2 cellular contexts compared by ENCODE assay signal in genomic region chr7:106217089-106217542, GRCh38.
TF ChIP-seq lines count a peak whose summit lies in the region.

No MANE protein-coding gene starts in this region.

TF ChIP-seq in liver, 16 proteins besides CTCF, POLR2A, EP300 and RAD21 (continued from another document):
- TF ChIP-seq, protein P1, sequence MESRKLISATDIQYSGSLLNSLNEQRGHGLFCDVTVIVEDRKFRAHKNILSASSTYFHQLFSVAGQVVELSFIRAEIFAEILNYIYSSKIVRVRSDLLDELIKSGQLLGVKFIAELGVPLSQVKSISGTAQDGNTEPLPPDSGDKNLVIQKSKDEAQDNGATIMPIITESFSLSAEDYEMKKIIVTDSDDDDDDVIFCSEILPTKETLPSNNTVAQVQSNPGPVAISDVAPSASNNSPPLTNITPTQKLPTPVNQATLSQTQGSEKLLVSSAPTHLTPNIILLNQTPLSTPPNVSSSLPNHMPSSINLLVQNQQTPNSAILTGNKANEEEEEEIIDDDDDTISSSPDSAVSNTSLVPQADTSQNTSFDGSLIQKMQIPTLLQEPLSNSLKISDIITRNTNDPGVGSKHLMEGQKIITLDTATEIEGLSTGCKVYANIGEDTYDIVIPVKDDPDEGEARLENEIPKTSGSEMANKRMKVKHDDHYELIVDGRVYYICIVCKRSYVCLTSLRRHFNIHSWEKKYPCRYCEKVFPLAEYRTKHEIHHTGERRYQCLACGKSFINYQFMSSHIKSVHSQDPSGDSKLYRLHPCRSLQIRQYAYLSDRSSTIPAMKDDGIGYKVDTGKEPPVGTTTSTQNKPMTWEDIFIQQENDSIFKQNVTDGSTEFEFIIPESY (IDR thresholded peaks at IDR 0.05), result peak; percentile 87
- TF ChIP-seq TAF1 (conservative IDR thresholded peaks at IDR 0.05) (peak; percentile 30), HNF4G (IDR thresholded peaks at IDR 0.05) (peak; percentile 84), NR2F2 (IDR thresholded peaks at IDR 0.05) (peak; percentile 100), HNF4A (conservative IDR thresholded peaks at IDR 0.05) (peak; percentile 91 to 92), FOXA2 (IDR thresholded peaks at IDR 0.05) (peak; percentile 96), EGR1 (IDR thresholded peaks at IDR 0.05; ENCODE audit: low read depth in 2 of 2) (peak; percentile 86 to 91)
- TF ChIP-seq, protein P2, sequence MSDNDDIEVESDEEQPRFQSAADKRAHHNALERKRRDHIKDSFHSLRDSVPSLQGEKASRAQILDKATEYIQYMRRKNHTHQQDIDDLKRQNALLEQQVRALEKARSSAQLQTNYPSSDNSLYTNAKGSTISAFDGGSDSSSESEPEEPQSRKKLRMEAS (IDR thresholded peaks at IDR 0.05), result peak; percentile 95
- TF ChIP-seq, protein P3, sequence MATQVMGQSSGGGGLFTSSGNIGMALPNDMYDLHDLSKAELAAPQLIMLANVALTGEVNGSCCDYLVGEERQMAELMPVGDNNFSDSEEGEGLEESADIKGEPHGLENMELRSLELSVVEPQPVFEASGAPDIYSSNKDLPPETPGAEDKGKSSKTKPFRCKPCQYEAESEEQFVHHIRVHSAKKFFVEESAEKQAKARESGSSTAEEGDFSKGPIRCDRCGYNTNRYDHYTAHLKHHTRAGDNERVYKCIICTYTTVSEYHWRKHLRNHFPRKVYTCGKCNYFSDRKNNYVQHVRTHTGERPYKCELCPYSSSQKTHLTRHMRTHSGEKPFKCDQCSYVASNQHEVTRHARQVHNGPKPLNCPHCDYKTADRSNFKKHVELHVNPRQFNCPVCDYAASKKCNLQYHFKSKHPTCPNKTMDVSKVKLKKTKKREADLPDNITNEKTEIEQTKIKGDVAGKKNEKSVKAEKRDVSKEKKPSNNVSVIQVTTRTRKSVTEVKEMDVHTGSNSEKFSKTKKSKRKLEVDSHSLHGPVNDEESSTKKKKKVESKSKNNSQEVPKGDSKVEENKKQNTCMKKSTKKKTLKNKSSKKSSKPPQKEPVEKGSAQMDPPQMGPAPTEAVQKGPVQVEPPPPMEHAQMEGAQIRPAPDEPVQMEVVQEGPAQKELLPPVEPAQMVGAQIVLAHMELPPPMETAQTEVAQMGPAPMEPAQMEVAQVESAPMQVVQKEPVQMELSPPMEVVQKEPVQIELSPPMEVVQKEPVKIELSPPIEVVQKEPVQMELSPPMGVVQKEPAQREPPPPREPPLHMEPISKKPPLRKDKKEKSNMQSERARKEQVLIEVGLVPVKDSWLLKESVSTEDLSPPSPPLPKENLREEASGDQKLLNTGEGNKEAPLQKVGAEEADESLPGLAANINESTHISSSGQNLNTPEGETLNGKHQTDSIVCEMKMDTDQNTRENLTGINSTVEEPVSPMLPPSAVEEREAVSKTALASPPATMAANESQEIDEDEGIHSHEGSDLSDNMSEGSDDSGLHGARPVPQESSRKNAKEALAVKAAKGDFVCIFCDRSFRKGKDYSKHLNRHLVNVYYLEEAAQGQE (IDR thresholded peaks at IDR 0.05), result peak; percentile 82
- TF ChIP-seq, protein P4, sequence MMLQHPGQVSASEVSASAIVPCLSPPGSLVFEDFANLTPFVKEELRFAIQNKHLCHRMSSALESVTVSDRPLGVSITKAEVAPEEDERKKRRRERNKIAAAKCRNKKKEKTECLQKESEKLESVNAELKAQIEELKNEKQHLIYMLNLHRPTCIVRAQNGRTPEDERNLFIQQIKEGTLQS (IDR thresholded peaks at IDR 0.05), result peak; percentile 89

TF ChIP-seq in HepG2, 621 proteins besides CTCF, POLR2A, EP300 and RAD21 (continued from another document):
- TF ChIP-seq ZNF784 (CRISPR knock-in tag; IDR thresholded peaks at IDR 0.05; ENCODE audit: borderline replicate concordance), result no peak
- TF ChIP-seq PHF8 (CRISPR knock-in tag; IDR thresholded peaks at IDR 0.05), result no peak
- TF ChIP-seq, protein P5, sequence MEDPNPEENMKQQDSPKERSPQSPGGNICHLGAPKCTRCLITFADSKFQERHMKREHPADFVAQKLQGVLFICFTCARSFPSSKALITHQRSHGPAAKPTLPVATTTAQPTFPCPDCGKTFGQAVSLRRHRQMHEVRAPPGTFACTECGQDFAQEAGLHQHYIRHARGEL (CRISPR knock-in tag; IDR thresholded peaks at IDR 0.05), result no peak
- no peak for TF ChIP-seq ATF5 (CRISPR knock-in tag; IDR thresholded peaks at IDR 0.05; ENCODE audit: low read depth)
- TF ChIP-seq ZNF224 (CRISPR knock-in tag; IDR thresholded peaks at IDR 0.05), result no peak
